9 cellular contexts compared by ENCODE assay signal in the genomic region with DNA sequence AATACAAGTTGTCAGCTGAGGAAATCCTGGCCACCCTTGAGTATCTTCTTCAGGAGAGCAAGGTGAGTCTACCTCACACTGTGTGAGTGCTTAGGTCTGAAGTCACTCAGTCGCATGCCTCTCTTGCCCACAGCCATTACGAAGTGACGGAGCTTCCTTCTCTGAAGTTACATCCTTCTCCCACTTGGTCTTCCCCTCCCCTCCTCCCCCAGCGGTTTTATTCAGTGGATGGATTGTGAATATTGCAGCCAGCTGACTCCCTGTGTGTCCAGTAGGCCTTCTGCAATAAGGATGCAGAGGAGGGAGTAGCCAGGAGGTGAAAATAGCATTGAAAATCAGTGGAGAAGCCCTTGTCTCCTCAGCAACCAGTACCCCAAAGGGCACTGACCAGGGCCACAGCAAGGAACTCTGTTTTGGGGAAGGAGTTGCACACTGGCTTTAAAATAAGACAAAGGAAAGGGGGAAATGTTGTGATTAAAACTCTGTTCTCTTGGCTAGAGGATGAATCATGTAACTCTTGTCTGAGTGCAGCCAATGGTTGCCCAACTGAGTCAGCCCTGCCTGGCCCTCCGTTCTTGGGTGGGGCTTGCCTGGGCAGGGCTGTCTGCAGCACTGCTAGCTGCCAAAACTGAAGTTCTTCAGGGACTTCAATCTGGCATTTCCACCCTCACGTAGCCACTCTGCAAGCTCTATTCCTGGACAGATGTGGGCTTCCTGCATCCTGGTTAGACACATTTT. TPM values are rescaled to one million over a fixed set of nuclear protein-coding genes. Genes with fewer than 3 reads are reported as not detected.
DNase-seq lines count a peak whose midpoint lies in the region; ATAC-seq, FAIRE-seq and TF ChIP-seq lines count a peak whose summit lies in the region.
"Had no signal": no experiment of that assay in that cellular context is flagged by ENCODE, and none has a peak within 500 bp of the region (broad histone marks: within the 10 kb centered on the region; RNA-seq: fewer than 3 reads in every experiment).

No MANE protein-coding gene starts in this region.

- peak overlapping the region; percentile 97 for H3K4me2 ChIP-seq in astrocyte (ENCODE audit: low read length)

- DNase-seq in CD4-positive, CD25-positive, alpha-beta regulatory T cell = peak in 1 of 3 donors; percentile 47
- DNase-seq in Peyer's patch = peak in 2 of 3 donors; percentile 68 to 80
- peak; percentile 87 for DNase-seq in astrocyte (ENCODE audit: low read depth)
- peak; percentile 82 for DNase-seq in lung (ENCODE audit: low spot score)
- peak; percentile 20 to 93 for DNase-seq in upper lobe of left lung
- no peak for DNase-seq in SK-N-DZ (ENCODE audit: low spot score)
- DNase-seq in glutamatergic neuron = no peak

- no peak overlapping the region for H2AFZ ChIP-seq in astrocyte (ENCODE audit: low read depth, low read length)

- TF ChIP-seq EP300 in upper lobe of left lung (IDR thresholded peaks at IDR 0.05) = peak in 1 of 4 donors; percentile 37

- H3K4me1 Mint-ChIP-seq in CD4-positive, CD25-positive, alpha-beta regulatory T cell = peaks cover 24 to 86% (median 71%) of the 10 kb centered on the region in 4 donors
- peaks cover 61% of the 10 kb centered on the region for H3K4me1 Mint-ChIP-seq in astrocyte (ENCODE audit: low read depth, unreplicated experiment)
- H3K4me1 Mint-ChIP-seq in glutamatergic neuron (ENCODE audit: low read depth, unreplicated experiment) = peaks cover 6% of the 10 kb centered on the region

- peak overlapping the region; percentile 59 to 95 (median 83) for H3K27ac Mint-ChIP-seq in CD4-positive, CD25-positive, alpha-beta regulatory T cell
- H3K27ac Mint-ChIP-seq in astrocyte (ENCODE audit: unreplicated experiment) (peak overlapping the region; percentile 99), glutamatergic neuron (ENCODE audit: unreplicated experiment) (no peak overlapping the region)

- H3K27me3 ChIP-seq in CD4-positive, CD25-positive, alpha-beta regulatory T cell (ENCODE audit: control insufficient read depth, insufficient read depth, low read length) = no peaks in the 10 kb centered on the region
- no peaks in the 10 kb centered on the region for H3K27me3 ChIP-seq in Peyer's patch
- H3K27me3 ChIP-seq in astrocyte (ENCODE audit: insufficient read depth, low read length) = no peaks in the 10 kb centered on the region
- no peaks in the 10 kb centered on the region for H3K27me3 ChIP-seq in lung (ENCODE audit: control insufficient read depth, insufficient read depth)
- H3K27me3 ChIP-seq in upper lobe of left lung = no peaks in the 10 kb centered on the region

- TF ChIP-seq POLR2A in Peyer's patch (IDR thresholded peaks at IDR 0.05) (peak in 1 of 2 donors; percentile 22), upper lobe of left lung (IDR thresholded peaks at IDR 0.05) (peak in 2 of 4 donors; percentile 1 to 58)

- H4K20me1 ChIP-seq in astrocyte (ENCODE audit: insufficient read depth, low read length) = peaks cover 35% of the 10 kb centered on the region

- no peaks in the 10 kb centered on the region for H3K27me3 Mint-ChIP-seq in CD4-positive, CD25-positive, alpha-beta regulatory T cell
- H3K27me3 Mint-ChIP-seq in astrocyte (ENCODE audit: low read depth, unreplicated experiment) = no peaks in the 10 kb centered on the region
- peaks cover 8% of the 10 kb centered on the region for H3K27me3 Mint-ChIP-seq in glutamatergic neuron (ENCODE audit: unreplicated experiment)
- H3K27me3 Mint-ChIP-seq: stimulated activated naive CD8-positive, alpha-beta T cell treated with anti-CD3 and anti-CD28 coated beads, Interleukin-15, Interleukin-2, amounts not matched to agents 100 ng/mL and 50 ng/mL, for 24 hours had no signal

- peak overlapping the region; percentile 98 for H3K9ac ChIP-seq in astrocyte (ENCODE audit: low read length)

- no peaks in the 10 kb centered on the region for H3K9me3 ChIP-seq in CD4-positive, CD25-positive, alpha-beta regulatory T cell (ENCODE audit: control insufficient read depth in 2 of 2, low read length in 2 of 2)
- H3K9me3 ChIP-seq in Peyer's patch (no peaks in the 10 kb centered on the region), astrocyte (ENCODE audit: insufficient read depth, low read depth, low read length) (no peaks in the 10 kb centered on the region), lung (ENCODE audit: control insufficient read depth in 2 of 2, insufficient read depth in 1 of 2, low read length in 1 of 2) (no peaks in the 10 kb centered on the region), upper lobe of left lung (no peaks in the 10 kb centered on the region)

- H3K79me2 ChIP-seq in astrocyte (ENCODE audit: insufficient read depth, low read length) = peaks cover 76% of the 10 kb centered on the region

- peak; percentile 16 to 24 for ATAC-seq in CD4-positive, CD25-positive, alpha-beta regulatory T cell (ENCODE audit: low read depth in 2 of 2)
- ATAC-seq in lung (ENCODE audit: insufficient read depth, low FRiP score) (peak; percentile 10), upper lobe of left lung (ENCODE audit: low FRiP score in 2 of 2) (peak; percentile 57), HG03521 (IDR thresholded peaks at IDR 0.05; ENCODE audit: unreplicated experiment) (no peak)

- 21% methylated on average over 6 of the region's 6 CpGs for WGBS in lung, 2 donors
- WGBS in upper lobe of left lung, 2 donors = 15 to 29% methylated on average over 6 of the region's 6 CpGs

- H3K27ac ChIP-seq in CD4-positive, CD25-positive, alpha-beta regulatory T cell (ENCODE audit: insufficient read depth, low read length, poor library complexity, severe bottlenecking) = peak overlapping the region; percentile 94
- H3K27ac ChIP-seq in Peyer's patch (peak overlapping the region; percentile 52 to 99 (median 79)), astrocyte (ENCODE audit: low read depth, low read length) (peak overlapping the region; percentile 97), lung (ENCODE audit: low read depth in 1 of 2, low read length in 1 of 2) (peak overlapping the region; percentile 66 to 83), upper lobe of left lung (peak overlapping the region; percentile 85 to 99 (median 94))

- peaks cover 33% of the 10 kb centered on the region for H3K36me3 ChIP-seq in CD4-positive, CD25-positive, alpha-beta regulatory T cell (ENCODE audit: control insufficient read depth, insufficient read depth, low read length)
- H3K36me3 ChIP-seq in Peyer's patch (peaks cover 0 to 18% (median 0%) of the 10 kb centered on the region in 3 donors), astrocyte (ENCODE audit: insufficient read depth, low read length) (peaks cover 18% of the 10 kb centered on the region), lung (ENCODE audit: control insufficient read depth in 2 of 2, insufficient read depth in 2 of 2, low read length in 2 of 2) (peaks cover 13 to 18% of the 10 kb centered on the region in 2 donors), upper lobe of left lung (peaks cover 10 to 19% (median 17%) of the 10 kb centered on the region in 4 donors)

- peaks cover 17% of the 10 kb centered on the region for H3K36me3 Mint-ChIP-seq in CD4-positive, CD25-positive, alpha-beta regulatory T cell
- H3K36me3 Mint-ChIP-seq in astrocyte (ENCODE audit: low read depth, unreplicated experiment) = peaks cover 14% of the 10 kb centered on the region
- H3K36me3 Mint-ChIP-seq in glutamatergic neuron (ENCODE audit: unreplicated experiment) = no peaks in the 10 kb centered on the region

- TF ChIP-seq CTCF in Peyer's patch (IDR thresholded peaks at IDR 0.05) = no peak
- no peak for TF ChIP-seq CTCF in astrocyte (IDR thresholded peaks at IDR 0.05; ENCODE audit: insufficient read depth, low read depth, low read length)
- no peak for TF ChIP-seq CTCF in lung (IDR thresholded peaks at IDR 0.05; ENCODE audit: control extremely low read depth, extremely low read depth)
- TF ChIP-seq CTCF in upper lobe of left lung (IDR thresholded peaks at IDR 0.05) = no peak
- no peak for TF ChIP-seq CTCF in glutamatergic neuron (IDR thresholded peaks at IDR 0.05; ENCODE audit: partially characterized antibody, unreplicated experiment)

- H3K4me3 ChIP-seq in CD4-positive, CD25-positive, alpha-beta regulatory T cell (ENCODE audit: low read depth, low read length) = peak overlapping the region; percentile 34
- H3K4me3 ChIP-seq in Peyer's patch (peak overlapping the region in 1 of 4 donors; percentile 6), astrocyte (ENCODE audit: insufficient read depth, low read depth, low read length) (peak overlapping the region; percentile 83), lung (no peak overlapping the region), upper lobe of left lung (peak overlapping the region in 1 of 4 donors; percentile 73)

- FAIRE-seq in astrocyte (lab: Jason Lieb, UNC) = peak; percentile 85

- peaks cover 74% of the 10 kb centered on the region for H3K4me1 ChIP-seq in CD4-positive, CD25-positive, alpha-beta regulatory T cell (ENCODE audit: control insufficient read depth, insufficient read depth, low read length, poor library complexity, severe bottlenecking)
- H3K4me1 ChIP-seq in Peyer's patch (peaks cover 4 to 76% (median 11%) of the 10 kb centered on the region in 4 donors), astrocyte (ENCODE audit: insufficient read depth, low read length) (peaks cover 66% of the 10 kb centered on the region), lung (ENCODE audit: control insufficient read depth in 2 of 2, insufficient read depth in 2 of 2, low read length in 2 of 2) (peaks cover 12 to 20% of the 10 kb centered on the region in 2 donors), upper lobe of left lung (peaks cover 63 to 90% (median 73%) of the 10 kb centered on the region in 4 donors)

- H3K4me3 Mint-ChIP-seq in CD4-positive, CD25-positive, alpha-beta regulatory T cell = peak overlapping the region; percentile 47 to 100 (median 99)
- H3K4me3 Mint-ChIP-seq in astrocyte (ENCODE audit: unreplicated experiment) = peak overlapping the region; percentile 99
- no peak overlapping the region for H3K4me3 Mint-ChIP-seq in glutamatergic neuron (ENCODE audit: unreplicated experiment)
- H3K4me3 Mint-ChIP-seq: stimulated activated naive CD8-positive, alpha-beta T cell treated with anti-CD3 and anti-CD28 coated beads, Interleukin-15, Interleukin-2, amounts not matched to agents 100 ng/mL and 50 ng/mL, for 24 hours had no signal

- H3K9me3 Mint-ChIP-seq in CD4-positive, CD25-positive, alpha-beta regulatory T cell = peaks cover 0 to 1% (median 0%) of the 10 kb centered on the region in 7 donors
- H3K9me3 Mint-ChIP-seq in astrocyte (ENCODE audit: unreplicated experiment) (no peaks in the 10 kb centered on the region), glutamatergic neuron (ENCODE audit: unreplicated experiment) (peaks cover 4% of the 10 kb centered on the region)
- H3K9me3 Mint-ChIP-seq: stimulated activated naive CD8-positive, alpha-beta T cell treated with anti-CD3 and anti-CD28 coated beads, Interleukin-15, Interleukin-2, amounts not matched to agents 100 ng/mL and 50 ng/mL, for 24 hours had no signal

RNA-seq across cellular contexts. Expression of gene S100A10, which starts 4.4 kb away (rescaled TPM):
- total RNA-seq in CD4-positive, CD25-positive, alpha-beta regulatory T cell = 405 TPM
- polyA plus RNA-seq in CD4-positive, CD25-positive, alpha-beta regulatory T cell = 1,000 to 10,000 TPM; 1,242 to 1,844 (median 1,500) TPM
- total RNA-seq in Peyer's patch (100 to 1,000 TPM in 3 of 4 donors, 10 to 100 TPM in 1; 90.0 to 223 (median 154) TPM), astrocyte (1,137 and 1,257 TPM in 2 replicates), lung (100 to 1,000 TPM; 205 to 801 TPM), upper lobe of left lung (100 to 1,000 TPM in 5 of 6 donors, 10 to 100 TPM in 1; 79.6 to 785 (median 432) TPM), glutamatergic neuron (ENCODE audit: unreplicated experiment) (245 TPM)
- 1,000 to 10,000 TPM in 1 of 2 donors, 100 to 1,000 TPM in 1; 548 to 1,003 TPM for polyA plus RNA-seq in lung
- polyA plus RNA-seq in SK-N-DZ (2014; cell fraction: cytosol; rRNA removed) = not detected in 2 replicates
- not detected in 2 replicates for polyA plus RNA-seq in SK-N-DZ (2014; cell fraction: nucleus; rRNA removed)

RNA-seq across cellular contexts. Expression of gene S100A11, which starts 47.5 kb away (rescaled TPM):
- total RNA-seq in CD4-positive, CD25-positive, alpha-beta regulatory T cell = 80.2 TPM
- polyA plus RNA-seq in CD4-positive, CD25-positive, alpha-beta regulatory T cell = 100 to 1,000 TPM; 397 to 676 (median 547) TPM
- 10 to 100 TPM; 33.3 to 75.1 (median 72.0) TPM for total RNA-seq in Peyer's patch
- total RNA-seq in astrocyte = 1,415 and 1,482 TPM in 2 replicates
- total RNA-seq in lung = 100 to 1,000 TPM in 1 of 2 donors, 10 to 100 TPM in 1; 69.4 to 610 TPM
- 1,000 to 10,000 TPM; 2,699 to 3,092 TPM for polyA plus RNA-seq in lung
- 100 to 1,000 TPM; 317 to 578 (median 488) TPM for total RNA-seq in upper lobe of left lung
- polyA plus RNA-seq in SK-N-DZ (2014; cell fraction: cytosol; rRNA removed) = 34.7 and 36.6 TPM in 2 replicates
- polyA plus RNA-seq in SK-N-DZ (2014; cell fraction: nucleus; rRNA removed) = 2.8 and 5.4 TPM in 2 replicates
- total RNA-seq in glutamatergic neuron (ENCODE audit: unreplicated experiment) = 45.1 TPM

Comparison
In these comparisons a context has a peak if more than half of its experiments do, and no peak if none do; other contexts are left out.
1. DNase-seq: peak in Peyer's patch (2 of 3), astrocyte (single experiment), lung (single experiment) and upper lobe of left lung (2 of 2); none in SK-N-DZ (single experiment) and glutamatergic neuron (single experiment).
2. Peak in every context shown above with its lines, with median percentiles within 50 percentile points of each other: H3K27ac ChIP-seq.